8 cellular contexts compared by ENCODE assay signal in the genomic region with DNA sequence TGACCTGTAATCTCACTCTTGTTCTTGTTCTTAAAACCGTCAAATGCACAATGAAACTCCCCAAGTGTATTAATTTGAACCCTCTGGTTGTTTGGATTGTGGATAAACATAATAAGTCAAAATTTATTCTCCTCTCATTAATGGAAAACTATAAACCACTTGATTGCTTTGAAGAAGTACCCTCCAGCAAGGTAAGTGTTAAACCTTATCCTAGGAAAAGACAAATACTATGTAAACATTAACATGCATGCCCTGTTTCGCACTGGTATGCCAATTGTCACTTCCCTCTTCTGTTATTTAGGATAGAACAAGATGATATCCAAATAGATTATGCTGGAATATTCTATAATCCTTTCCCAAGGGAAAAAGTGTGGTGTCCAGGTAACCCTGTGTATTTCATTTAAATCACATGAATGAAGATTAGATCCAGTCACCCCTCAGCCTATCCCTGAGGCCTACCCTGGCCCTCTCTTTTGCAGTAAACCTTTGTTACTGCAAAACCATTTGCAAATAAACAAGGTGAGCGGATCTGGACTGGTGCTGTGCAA. TPM values are rescaled to one million over a fixed set of nuclear protein-coding genes. Genes with fewer than 3 reads are reported as not detected.
A peak's percentile ranks its signal among the peaks of the same experiment; 100 is the strongest.
DNase-seq lines count a peak whose midpoint lies in the region; ATAC-seq and TF ChIP-seq lines count a peak whose summit lies in the region.

No MANE protein-coding gene starts in this region.

- intact Hi-C loops in Right ventricle myocardium superior (cut with DNase I), result no loop called here

- no peak for ATAC-seq in Right ventricle myocardium superior (ENCODE audit: poor library complexity)
- ATAC-seq in activated CD4-positive, CD25-positive, alpha-beta regulatory T cell treated with anti-CD3 and anti-CD28 coated beads, Interleukin-2, amount 50 U/mL, for 24 hours, result no peak

- H3K4me1 ChIP-seq in right atrium auricular region, result peaks cover 0 to 44% of the 10 kb centered on the region in 2 donors
- peaks cover 25% of the 10 kb centered on the region for H3K4me1 ChIP-seq in mononuclear cell (ENCODE audit: insufficient read depth, low read length)

- H3K36me3 ChIP-seq in right atrium auricular region (peaks cover 11% of the 10 kb centered on the region), brain microvascular endothelial cell (replicated peaks) (peaks cover 4% of the 10 kb centered on the region)

- no peak for TF ChIP-seq CTCF in right atrium auricular region (IDR thresholded peaks at IDR 0.05)
- TF ChIP-seq CTCF in brain microvascular endothelial cell (IDR thresholded peaks at IDR 0.05; ENCODE audit: low read depth, low read length, missing control alignments), result no peak

- H3K4me3 ChIP-seq in right atrium auricular region (peak overlapping the region; percentile 87 to 96), brain microvascular endothelial cell (ENCODE audit: low read depth, low read length) (peak overlapping the region; percentile 91), mononuclear cell (ENCODE audit: low read length) (peak overlapping the region; percentile 83)

- H3K27me3 ChIP-seq in right atrium auricular region, result no peaks in the 10 kb centered on the region
- H3K27me3 ChIP-seq in brain microvascular endothelial cell (replicated peaks), result no peaks in the 10 kb centered on the region
- H3K27me3 ChIP-seq in mononuclear cell (ENCODE audit: insufficient read depth, low read length), result no peaks in the 10 kb centered on the region

- no peak for DNase-seq in right atrium auricular region (ENCODE audit: low spot score)
- DNase-seq in Right ventricle myocardium superior, result no peak
- no peak for DNase-seq in brain microvascular endothelial cell
- no peak for DNase-seq in stimulated activated naive CD4-positive, alpha-beta T cell (lab: John Stamatoyannopoulos, UW)
- no peak for DNase-seq in HUDEP-2 (lab: John Stamatoyannopoulos, UW; ENCODE audit: unreplicated experiment in 76 of 76)
- no peak for DNase-seq in NCI-H345 (lab: John Stamatoyannopoulos, UW)

- in situ Hi-C loops in brain microvascular endothelial cell (cut with HindIII; ENCODE audit: low pct_ligation_motif_present, low sequenced_read_pairs), result no loop called here

- H3K27ac ChIP-seq in right atrium auricular region (peak overlapping the region; percentile 96 to 100), brain microvascular endothelial cell (peak overlapping the region; percentile 77)

- H3K9me3 ChIP-seq in right atrium auricular region (no peaks in the 10 kb centered on the region), mononuclear cell (ENCODE audit: low read depth, low read length) (no peaks in the 10 kb centered on the region)

RNA-seq across cellular contexts. Expression of gene ADI1, which starts 1.3 kb away (rescaled TPM):
- total RNA-seq in right atrium auricular region (100 to 1,000 TPM; 130 to 184 TPM), Right ventricle myocardium superior (141 TPM), mononuclear cell (25.6 TPM)

RNA-seq across cellular contexts. Expression of gene RNASEH1, which starts 40.1 kb away (rescaled TPM):
- total RNA-seq in right atrium auricular region (10 to 100 TPM; 16.9 to 18.6 TPM), Right ventricle myocardium superior (20.8 TPM), mononuclear cell (26.2 TPM)

RNA-seq across cellular contexts. Expression of gene RPS7, which starts 57.0 kb away (rescaled TPM):
- total RNA-seq in right atrium auricular region (1,000 to 10,000 TPM; 1,479 to 1,487 TPM), Right ventricle myocardium superior (570 TPM), mononuclear cell (1,928 TPM)
